In the genomic region with DNA sequence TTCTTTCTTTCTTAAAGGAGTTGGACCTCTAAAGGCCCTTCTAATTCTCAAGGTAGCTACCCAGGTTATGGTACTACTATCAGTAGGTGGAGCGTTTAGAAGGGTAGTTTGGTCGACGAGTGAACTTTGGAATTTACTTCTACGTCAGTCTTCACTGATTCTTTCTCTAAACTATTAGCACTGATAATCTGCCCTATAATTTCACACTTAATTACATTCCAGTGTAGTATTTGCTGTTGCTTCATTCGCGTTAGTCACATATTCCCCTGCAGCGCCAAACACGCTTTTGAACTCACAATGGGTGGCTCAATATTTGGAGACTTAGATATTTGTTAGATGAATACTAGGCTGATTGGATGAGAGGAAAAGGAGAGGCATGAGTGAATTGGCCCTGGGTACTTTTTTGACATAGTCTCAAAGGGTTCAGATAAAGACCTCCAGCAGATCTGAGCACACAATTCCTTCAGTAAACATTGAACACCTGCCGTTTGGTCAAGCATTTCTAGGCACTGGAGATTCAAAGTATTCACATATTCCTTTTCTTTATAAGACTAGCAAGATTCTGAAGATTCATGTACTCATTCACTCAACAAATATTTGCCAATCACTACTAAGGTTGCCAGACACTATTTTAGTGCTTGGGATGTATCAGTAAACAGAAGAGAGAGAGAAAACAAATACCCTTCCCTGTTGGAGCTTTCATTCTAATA, we compare ENCODE assay signal across 8 cellular contexts. TPM values are rescaled to one million over a fixed set of nuclear protein-coding genes. Genes with fewer than 3 reads are reported as not detected.
DNase-seq lines count a peak whose midpoint lies in the region; ATAC-seq, FAIRE-seq and TF ChIP-seq lines count a peak whose summit lies in the region.

No MANE protein-coding gene starts in this region.

- H3K4me3 ChIP-seq in SJSA1, result peak overlapping the region; percentile 93

- peak overlapping the region; percentile 79 to 93 (median 93) for H3K27ac Mint-ChIP-seq in nephron

- in situ Hi-C loops in G401 (cut with HindIII; ENCODE audit: low sequenced_read_pairs), result no loop called here

- no peaks in the 10 kb centered on the region for H3K27me3 Mint-ChIP-seq in nephron (ENCODE audit: low read depth)

- no peak for TF ChIP-seq CTCF in nephron (IDR thresholded peaks at IDR 0.05; ENCODE audit: unreplicated experiment in 3 of 3)

- no peaks in the 10 kb centered on the region for H3K36me3 Mint-ChIP-seq in nephron (ENCODE audit: low read depth)

- DNase-seq in EH (ENCODE audit: low read depth) (peak; percentile 74), HTR-8/SVneo (ENCODE audit: insufficient read length, low spot score) (peak; percentile 22), SJSA1 (ENCODE audit: low read depth in 1 of 2, low spot score in 2 of 2) (peak in 1 of 2 experiments; percentile 44), G401 (ENCODE audit: low spot score) (no peak), middle frontal gyrus (ENCODE audit: extremely low spot score, low spot score) (no peak)
- no peak for DNase-seq in activated effector memory CD4-positive, alpha-beta T cell treated with anti-CD3 and anti-CD28 coated beads, Interleukin-2, amount 50 U/mL, for 16 hours

- peak overlapping the region; percentile 69 for H3K27ac ChIP-seq in SJSA1

- peaks cover 51% of the 10 kb centered on the region for H3K4me1 Mint-ChIP-seq in nephron

- no peak for FAIRE-seq in HTR-8/SVneo (lab: Jason Lieb, UNC)

- no peaks in the 10 kb centered on the region for H3K27me3 ChIP-seq in SJSA1 (replicated peaks)

- peaks cover 9% of the 10 kb centered on the region for H3K36me3 ChIP-seq in SJSA1

- peak; percentile 52 for ATAC-seq in esophagus mucosa

- H3K9me3 Mint-ChIP-seq in nephron, result no peaks in the 10 kb centered on the region

- peak overlapping the region; percentile 84 to 88 (median 87) for H3K4me3 Mint-ChIP-seq in nephron

- H3K9me3 ChIP-seq in SJSA1 (replicated peaks), result no peaks in the 10 kb centered on the region

- H3K4me1 ChIP-seq in SJSA1 (replicated peaks), result peaks cover 41% of the 10 kb centered on the region

RNA-seq across cellular contexts. Expression of gene FOXJ3, which starts 0.9 kb away (rescaled TPM):
- 27.9 and 32.3 TPM in 2 replicates for total RNA-seq in SJSA1 (2014; rRNA removed; shearing (Covaris generic))
- 20.6 TPM for total RNA-seq in esophagus mucosa
- total RNA-seq in G401 (2014; rRNA removed; shearing (Covaris generic)), result 20.1 and 21.4 TPM in 2 replicates

RNA-seq across cellular contexts. Expression of gene RIMKLA, which starts 44.6 kb away (rescaled TPM):
- total RNA-seq in SJSA1 (2014; rRNA removed; shearing (Covaris generic)), result under 0.01 TPM in 1 of 2 replicates, not detected in the other
- 0.08 TPM for total RNA-seq in esophagus mucosa
- total RNA-seq in G401 (2014; rRNA removed; shearing (Covaris generic)), result 0.37 TPM in 1 of 2 replicates, not detected in the other

Comparison
In these comparisons a context has a peak if more than half of its experiments do, and no peak if none do; other contexts are left out.
1. DNase-seq: peak in EH (single experiment) and HTR-8/SVneo (single experiment); none in activated effector memory CD4-positive, alpha-beta T cell treated with anti-CD3 and anti-CD28 coated beads, Interleukin-2, amount 50 U/mL, for 16 hours (single experiment), G401 (single experiment) and middle frontal gyrus (single experiment).